13 cellular contexts compared by ENCODE assay signal in the genomic region with DNA sequence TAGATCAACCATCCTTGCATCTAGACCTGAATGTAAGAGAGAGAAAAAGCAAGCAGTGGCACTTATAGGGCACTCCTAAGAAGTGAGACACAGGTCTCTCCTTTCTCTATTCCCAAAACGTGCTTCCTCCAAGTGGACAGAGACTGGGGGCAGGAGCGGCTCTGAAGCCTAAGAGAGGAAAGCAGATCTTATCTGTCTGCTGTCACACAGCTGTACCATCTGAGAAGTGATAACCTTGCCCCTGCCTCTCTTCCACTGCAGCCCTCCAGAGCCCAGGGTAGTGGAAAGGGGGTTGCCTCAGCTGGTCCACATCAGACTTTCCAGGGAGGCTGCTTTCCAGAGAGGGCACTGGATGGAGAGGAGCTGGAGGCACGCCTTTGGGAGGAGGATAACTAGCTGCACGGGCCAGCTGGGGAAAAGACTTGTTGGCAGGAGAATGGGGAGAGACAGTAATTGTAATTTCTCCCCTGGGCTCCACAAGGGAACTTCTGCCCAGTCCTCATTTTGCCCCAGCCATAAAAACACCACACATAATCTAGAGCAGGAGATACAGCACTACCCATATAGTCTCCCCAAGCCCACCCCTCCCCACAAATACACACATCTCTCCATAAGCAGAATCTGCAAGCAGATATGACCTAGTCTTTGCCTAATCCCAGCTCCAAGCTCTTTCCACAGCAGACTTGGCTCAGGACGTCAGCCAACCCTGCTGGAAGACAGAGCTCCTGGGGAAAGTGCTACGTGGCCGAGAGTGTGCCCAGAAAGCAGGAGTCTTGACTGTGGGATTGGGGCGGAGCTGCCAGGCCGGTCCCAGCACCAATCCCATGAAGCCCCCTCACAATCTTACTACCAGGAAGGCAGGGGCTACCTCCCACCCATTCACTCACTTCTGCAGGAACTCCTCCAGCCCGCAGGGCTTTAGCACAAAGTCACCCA. TPM values are rescaled to one million over a fixed set of nuclear protein-coding genes. Genes with fewer than 3 reads are reported as not detected.
DNase-seq lines count a peak whose midpoint lies in the region; TF ChIP-seq lines count a peak whose summit lies in the region.
"Had no signal": no experiment of that assay in that cellular context is flagged by ENCODE, and none has a peak within 500 bp of the region (broad histone marks: within the 10 kb centered on the region; RNA-seq: fewer than 3 reads in every experiment).

No MANE protein-coding gene starts in this region.

- H3K27me3 ChIP-seq in right atrium auricular region (no peaks in the 10 kb centered on the region), spleen (replicated peaks in 1 of 7) (no peaks in the 10 kb centered on the region)

- no peak overlapping the region for H3K27ac Mint-ChIP-seq in activated naive CD8-positive, alpha-beta T cell

- TF ChIP-seq POLR2A in spleen (IDR thresholded peaks at IDR 0.05), result no peak

- H3K4me3 Mint-ChIP-seq in activated naive CD8-positive, alpha-beta T cell, result peak overlapping the region; percentile 3

- H3K27ac ChIP-seq in right atrium auricular region (peak overlapping the region; percentile 90 to 92), spleen (peak overlapping the region; percentile 42 to 85 (median 81))
- H3K27ac ChIP-seq: VCaP had no signal

- H3K4me1 Mint-ChIP-seq in activated naive CD8-positive, alpha-beta T cell (ENCODE audit: low read depth), result peaks cover 62% of the 10 kb centered on the region

- TF ChIP-seq CTCF in right atrium auricular region (IDR thresholded peaks at IDR 0.05) (no peak), spleen (IDR thresholded peaks at IDR 0.05 in 8 of 11, conservative IDR thresholded peaks at IDR 0.05 in 3 of 11) (no peak)

- H3K4me3 ChIP-seq in right atrium auricular region (no peak overlapping the region), spleen (no peak overlapping the region)

- intact Hi-C loops in spleen (cut with DNase I; ENCODE audit: low total_unique reads), result no loop called here

- H3K36me3 ChIP-seq in right atrium auricular region, result peaks cover 22% of the 10 kb centered on the region
- H3K36me3 ChIP-seq in spleen, result peaks cover 0 to 52% (median 19%) of the 10 kb centered on the region in 6 donors

- no peaks in the 10 kb centered on the region for H3K9me3 Mint-ChIP-seq in activated naive CD8-positive, alpha-beta T cell (ENCODE audit: low read depth)
- H3K9me3 Mint-ChIP-seq: activated naive CD4-positive, alpha-beta T cell treated with anti-CD3 and anti-CD28 coated beads for 36 hours; effector memory CD8-positive, alpha-beta T cell had no signal

- WGBS in spleen, 5 donors, result 68 to 79% (median 75%) methylated on average over 10 of the region's 10 CpGs

- DNase-seq in GM03348 (ENCODE audit: low spot score), result peak; percentile 44
- peak; percentile 73 for DNase-seq in right atrium auricular region (ENCODE audit: low spot score)
- DNase-seq in spleen, result peak; percentile 63
- no peak for DNase-seq in SIG-M5 treated with dmso at 0.1 percent for 504 hours (lab: John Stamatoyannopoulos, UW; ENCODE audit: unreplicated experiment)
- DNase-seq in OCI-M2 (lab: John Stamatoyannopoulos, UW; ENCODE audit: unreplicated experiment), result no peak
- DNase-seq in NCI-H345 (lab: John Stamatoyannopoulos, UW), result no peak
- DNase-seq: DMS79 treated with DMSO at 0.1 percent for 48 hours; effector memory CD8-positive, alpha-beta T cell; NCI-H187 treated with DMSO at 0.1 percent for 48 hours; stimulated activated naive CD4-positive, alpha-beta T cell treated with Interleukin-2 at 50 U/mL for 16 hours had no signal

- peaks cover 22% of the 10 kb centered on the region for H3K36me3 Mint-ChIP-seq in activated naive CD8-positive, alpha-beta T cell

- H3K9me3 ChIP-seq in right atrium auricular region, result no peaks in the 10 kb centered on the region
- no peaks in the 10 kb centered on the region for H3K9me3 ChIP-seq in spleen

- H3K27me3 Mint-ChIP-seq in activated naive CD8-positive, alpha-beta T cell, result no peaks in the 10 kb centered on the region
- H3K27me3 Mint-ChIP-seq: effector memory CD8-positive, alpha-beta T cell had no signal

- H3K4me1 ChIP-seq in right atrium auricular region, result peaks cover 0 to 89% of the 10 kb centered on the region in 2 donors
- peaks cover 58 to 100% (median 87%) of the 10 kb centered on the region in 6 donors for H3K4me1 ChIP-seq in spleen

RNA-seq across cellular contexts. Expression of a gene that starts 31.2 kb away (rescaled TPM):
- 10 to 100 TPM; 13.1 to 19.4 TPM for total RNA-seq in right atrium auricular region
- total RNA-seq in spleen, result 10 to 100 TPM; 45.8 to 72.2 (median 66.5) TPM
- 10 to 100 TPM in 2 of 3 donors, 1 to 10 TPM in 1; 9.5 to 22.4 (median 10.8) TPM for polyA plus RNA-seq in spleen

RNA-seq across cellular contexts. Expression of a gene that starts 51.8 kb away (rescaled TPM):
- 10 to 100 TPM; 27.3 to 30.9 TPM for total RNA-seq in right atrium auricular region
- 10 to 100 TPM; 46.3 to 73.1 (median 63.8) TPM for total RNA-seq in spleen
- polyA plus RNA-seq in spleen, result 10 to 100 TPM; 10.8 to 17.2 (median 12.5) TPM

RNA-seq across cellular contexts. Expression of a gene that starts 52.8 kb away (rescaled TPM):
- total RNA-seq in right atrium auricular region (10 to 100 TPM; 18.1 to 18.3 TPM), spleen (100 to 1,000 TPM; 112 to 192 (median 163) TPM)
- 10 to 100 TPM; 10.6 to 16.8 (median 13.8) TPM for polyA plus RNA-seq in spleen

Comparison
In these comparisons a context has a peak if more than half of its experiments do, and no peak if none do; other contexts are left out.
1. DNase-seq: peak in GM03348 (single experiment), right atrium auricular region (single experiment) and spleen (single experiment); none in SIG-M5 treated with dmso at 0.1 percent for 504 hours (single experiment), OCI-M2 (single experiment) and NCI-H345 (single experiment).
2. RNA of a gene that starts 52.8 kb away (total RNA-seq): 112 to 192 TPM in spleen; 18.1 to 18.3 TPM in right atrium auricular region; every median in the first group is over 4 times any median in the second.